In genomic region chr10:97399843-97400545, GRCh38 we compare ENCODE assay signal across 8 cellular contexts. TPM values are rescaled to one million over a fixed set of nuclear protein-coding genes. Genes with fewer than 3 reads are reported as not detected.
DNase-seq lines count a peak whose midpoint lies in the region; ATAC-seq and TF ChIP-seq lines count a peak whose summit lies in the region.

No MANE protein-coding gene starts in this region.

- 42 to 53% methylated on average over 21 of the region's 21 CpGs for WGBS in tibial nerve, 2 donors

- H3K4me1 Mint-ChIP-seq in T-helper 17 cell (peaks cover 8% of the 10 kb centered on the region), memory B cell (peaks cover 5% of the 10 kb centered on the region)

- no peaks in the 10 kb centered on the region for H3K27me3 ChIP-seq in tibial nerve

- H3K36me3 Mint-ChIP-seq in T-helper 17 cell (ENCODE audit: low read depth) (no peaks in the 10 kb centered on the region), memory B cell (peaks cover 6% of the 10 kb centered on the region)

- no peak for ATAC-seq in T-helper 17 cell
- peak; percentile 23 for ATAC-seq in memory B cell (ENCODE audit: low read depth)
- no peak for ATAC-seq in GM19397 (IDR thresholded peaks at IDR 0.05; ENCODE audit: unreplicated experiment)

- peaks cover 0 to 19% (median 6%) of the 10 kb centered on the region in 4 donors for H3K4me1 ChIP-seq in tibial nerve

- no peak for TF ChIP-seq POLR2A in tibial nerve (IDR thresholded peaks at IDR 0.05)

- H3K4me3 Mint-ChIP-seq in T-helper 17 cell (peak overlapping the region; percentile 92), memory B cell (peak overlapping the region; percentile 91)

- peaks cover 0 to 27% (median 0%) of the 10 kb centered on the region in 3 donors for H3K36me3 ChIP-seq in tibial nerve

- H3K9me3 Mint-ChIP-seq in memory B cell: no peaks in the 10 kb centered on the region

- no peak for TF ChIP-seq EP300 in tibial nerve (IDR thresholded peaks at IDR 0.05)

- in situ Hi-C loops in KBM-7 (cut with MboI; ENCODE audit: low pct_unique_long_range_greater_than_20kb, low sequenced_read_pairs): no loop called here

- TF ChIP-seq CTCF in tibial nerve (IDR thresholded peaks at IDR 0.05): no peak

- peak; percentile 23 for DNase-seq in NCI-H1105 (lab: John Stamatoyannopoulos, UW)
- DNase-seq in NCI-H1105 treated with DMSO at 0.1 percent for 48 hours (lab: John Stamatoyannopoulos, UW): no peak
- peak; percentile 75 for DNase-seq in KBM-7
- DNase-seq in T-helper 17 cell: no peak
- peak; percentile 79 for DNase-seq in dermis blood vessel endothelial cell
- peak; percentile 33 to 69 for DNase-seq in memory B cell (ENCODE audit: low spot score in 2 of 2)
- DNase-seq in tibial nerve (ENCODE audit: low spot score in 2 of 2): no peak

- H3K27me3 Mint-ChIP-seq in T-helper 17 cell: no peaks in the 10 kb centered on the region
- no peaks in the 10 kb centered on the region for H3K27me3 Mint-ChIP-seq in memory B cell

- H3K27ac Mint-ChIP-seq in T-helper 17 cell (peak overlapping the region; percentile 97), memory B cell (peak overlapping the region; percentile 95)

- peak overlapping the region in 2 of 4 donors; percentile 78 to 80 for H3K27ac ChIP-seq in tibial nerve

- peak overlapping the region; percentile 70 to 77 (median 72) for H3K4me3 ChIP-seq in tibial nerve

- H3K9me3 ChIP-seq in T-helper 17 cell (ENCODE audit: control insufficient read depth, low read length, poor library complexity, severe bottlenecking) (no peaks in the 10 kb centered on the region), tibial nerve (no peaks in the 10 kb centered on the region)

RNA-seq across cellular contexts. Expression of gene RRP12, which starts 1.1 kb away (rescaled TPM):
- total RNA-seq in T-helper 17 cell (100 to 1,000 TPM; 138 to 231 TPM), dermis blood vessel endothelial cell (10.4 and 20.3 TPM in 2 replicates), tibial nerve (10 to 100 TPM; 14.7 to 50.7 (median 24.4) TPM)

RNA-seq across cellular contexts. Expression of gene PGAM1, which starts 26.0 kb away (rescaled TPM):
- total RNA-seq in T-helper 17 cell (100 to 1,000 TPM in 1 of 2 donors, 10 to 100 TPM in 1; 88.6 to 101 TPM), dermis blood vessel endothelial cell (218 and 349 TPM in 2 replicates), tibial nerve (100 to 1,000 TPM; 142 to 166 (median 155) TPM)

RNA-seq across cellular contexts. Expression of gene EXOSC1, which starts 45.8 kb away (rescaled TPM):
- total RNA-seq in T-helper 17 cell (10 to 100 TPM; 32.0 to 38.6 TPM), dermis blood vessel endothelial cell (29.4 and 35.7 TPM in 2 replicates), tibial nerve (10 to 100 TPM; 21.6 to 40.8 (median 33.4) TPM)

RNA-seq across cellular contexts. Expression of gene ZDHHC16, which starts 46.0 kb away (rescaled TPM):
- 10 to 100 TPM; 14.9 to 15.3 TPM for total RNA-seq in T-helper 17 cell
- total RNA-seq in dermis blood vessel endothelial cell: 38.7 and 39.8 TPM in 2 replicates
- 10 to 100 TPM; 26.4 to 50.4 (median 36.0) TPM for total RNA-seq in tibial nerve

Comparison
In these comparisons a context has a peak if more than half of its experiments do, and no peak if none do; other contexts are left out.
1. DNase-seq: peak in NCI-H1105 (single experiment), KBM-7 (single experiment), dermis blood vessel endothelial cell (single experiment) and memory B cell (2 of 2); none in NCI-H1105 treated with DMSO at 0.1 percent for 48 hours (single experiment), T-helper 17 cell (0 of 3) and tibial nerve (0 of 2).